ENCODE assay signal across 19 cellular contexts in the genomic region with DNA sequence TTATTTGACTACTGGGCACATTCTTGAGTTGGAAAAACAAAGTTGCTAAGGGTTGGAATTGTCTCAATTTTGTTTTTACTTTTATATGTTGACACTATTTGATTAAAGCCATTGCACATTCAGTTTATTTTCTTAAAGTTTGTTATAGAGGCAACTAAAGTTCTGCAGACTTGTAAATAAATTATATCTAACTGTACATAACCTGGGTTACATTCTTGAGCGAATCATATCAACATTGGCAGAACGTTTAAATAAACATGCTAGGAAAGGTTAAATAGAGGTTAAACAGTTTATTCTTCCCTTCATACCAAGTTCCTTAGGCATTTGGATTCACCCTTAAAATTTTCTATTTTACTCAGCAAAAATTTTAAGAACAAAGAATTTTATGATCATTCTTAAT.
DNase-seq lines count a peak whose midpoint lies in the region; ATAC-seq and TF ChIP-seq lines count a peak whose summit lies in the region.
"Had no signal": no experiment of that assay in that cellular context is flagged by ENCODE, and none has a peak within 500 bp of the region (broad histone marks: within the 10 kb centered on the region; RNA-seq: fewer than 3 reads in every experiment).

No MANE protein-coding gene starts in this region.

- CTCF ChIA-PET in naive thymus-derived CD4-positive, alpha-beta T cell (lab: Charles Lee), result no interaction called here

- H2AFZ ChIP-seq in smooth muscle cell (ENCODE audit: low read depth) (no peak overlapping the region), hepatocyte (no peak overlapping the region)

- no peaks in the 10 kb centered on the region for H3K9me2 ChIP-seq in hepatocyte (replicated peaks; ENCODE audit: insufficient read depth)

- no peaks in the 10 kb centered on the region for H3K9me3 ChIP-seq in smooth muscle cell (replicated peaks; ENCODE audit: low read depth)
- no peaks in the 10 kb centered on the region for H3K9me3 ChIP-seq in naive thymus-derived CD4-positive, alpha-beta T cell (ENCODE audit: control insufficient read depth in 2 of 3, low read length in 3 of 3)
- no peaks in the 10 kb centered on the region for H3K9me3 ChIP-seq in hepatocyte (ENCODE audit: low read depth)
- H3K9me3 ChIP-seq: Caco-2 had no signal

- no peak overlapping the region for H3K4me3 Mint-ChIP-seq in naive thymus-derived CD4-positive, alpha-beta T cell
- H3K4me3 Mint-ChIP-seq: B cell; CD4-positive, CD25-positive, alpha-beta regulatory T cell had no signal

- no peaks in the 10 kb centered on the region for H3F3A ChIP-seq in smooth muscle cell (ENCODE audit: low read depth)

- H3K79me2 ChIP-seq in smooth muscle cell (ENCODE audit: low read depth) (no peaks in the 10 kb centered on the region), hepatocyte (no peaks in the 10 kb centered on the region)

- H4K20me1 ChIP-seq in smooth muscle cell (ENCODE audit: low read depth) (no peaks in the 10 kb centered on the region), hepatocyte (ENCODE audit: insufficient read depth, poor library complexity, severe bottlenecking) (no peaks in the 10 kb centered on the region)

- H3K9ac ChIP-seq in smooth muscle cell (ENCODE audit: low read depth), result no peak overlapping the region

- 55% methylated on average over 2 of the region's 2 CpGs for WGBS in smooth muscle cell (ENCODE audit: low lambda C conversion rate)
- WGBS in hepatocyte (ENCODE audit: low lambda C conversion rate, missing lambda C conversion rate), result 9% methylated on average over 2 of the region's 2 CpGs

- no peaks in the 10 kb centered on the region for H3K36me3 ChIP-seq in smooth muscle cell (ENCODE audit: low read depth)
- no peaks in the 10 kb centered on the region for H3K36me3 ChIP-seq in naive thymus-derived CD4-positive, alpha-beta T cell (ENCODE audit: control insufficient read depth in 2 of 3, insufficient read depth in 3 of 3, low read length in 3 of 3)
- no peaks in the 10 kb centered on the region for H3K36me3 ChIP-seq in hepatocyte (replicated peaks; ENCODE audit: insufficient read depth, low read depth)

- H3K4me3 ChIP-seq in LNCaP clone FGC (ENCODE audit: low read depth, low read length) (no peak overlapping the region), fibroblast of the aortic adventitia (ENCODE audit: low read depth, low read length) (no peak overlapping the region), smooth muscle cell (no peak overlapping the region), hepatocyte (no peak overlapping the region)
- H3K4me3 ChIP-seq in naive thymus-derived CD4-positive, alpha-beta T cell (ENCODE audit: low read length), result no peak overlapping the region
- H3K4me3 ChIP-seq: GM12878, SK-N-MC had no signal

- no peaks in the 10 kb centered on the region for H3K36me3 Mint-ChIP-seq in naive thymus-derived CD4-positive, alpha-beta T cell

- POLR2A ChIA-PET in naive thymus-derived CD4-positive, alpha-beta T cell (lab: Charles Lee), result no interaction called here

- H3K27ac ChIP-seq in smooth muscle cell (ENCODE audit: low read depth) (no peak overlapping the region), hepatocyte (no peak overlapping the region)
- no peak overlapping the region for H3K27ac ChIP-seq in naive thymus-derived CD4-positive, alpha-beta T cell (ENCODE audit: low read depth, low read length)
- H3K27ac ChIP-seq: SK-N-MC had no signal

- H3K9me3 Mint-ChIP-seq in naive thymus-derived CD4-positive, alpha-beta T cell, result peaks cover 0 to 6% (median 0%) of the 10 kb centered on the region in 11 donors

- TF ChIP-seq CTCF in LNCaP clone FGC (IDR thresholded peaks at IDR 0.05; ENCODE audit: control insufficient read depth, extremely low read depth, insufficient read depth) (no peak), fibroblast of the aortic adventitia (IDR thresholded peaks at IDR 0.05; ENCODE audit: insufficient read depth, low read length) (no peak), smooth muscle cell (IDR thresholded peaks at IDR 0.05; ENCODE audit: borderline replicate concordance, insufficient read depth, poor library complexity, severe bottlenecking) (no peak), hepatocyte (IDR thresholded peaks at IDR 0.05; ENCODE audit: poor library complexity) (no peak)

- H3K4me1 ChIP-seq in smooth muscle cell (ENCODE audit: low read depth) (peaks cover 3% of the 10 kb centered on the region), hepatocyte (ENCODE audit: insufficient read depth) (no peaks in the 10 kb centered on the region)
- H3K4me1 ChIP-seq in naive thymus-derived CD4-positive, alpha-beta T cell (ENCODE audit: control insufficient read depth in 2 of 2, insufficient read depth in 2 of 2, low read length in 2 of 2), result no peaks in the 10 kb centered on the region
- H3K4me1 ChIP-seq: Caco-2 had no signal

- intact Hi-C loops in naive thymus-derived CD4-positive, alpha-beta T cell (cut with micrococcal nuclease), result no loop called here

- DNase-seq in Caki2 (ENCODE audit: low read depth), result peak; percentile 29
- DNase-seq in LNCaP clone FGC (ENCODE audit: low read depth), result peak; percentile 86
- peak; percentile 8 for DNase-seq in fibroblast of the aortic adventitia (ENCODE audit: low read depth)
- DNase-seq in smooth muscle cell (lab: John Stamatoyannopoulos, UW; ENCODE audit: unreplicated experiment), result no peak
- DNase-seq in naive thymus-derived CD4-positive, alpha-beta T cell, result no peak
- no peak for DNase-seq in hepatocyte (ENCODE audit: low spot score)
- DNase-seq: Caco-2; CD4-positive, CD25-positive, alpha-beta regulatory T cell; DMS153; GOT3; NCI-H1694 treated with DMSO at 0.1 percent for 48 hours; NCI-H510A; NCI-H774; OCI-M1; SHP77 had no signal

- no peak overlapping the region for H3K27ac Mint-ChIP-seq in naive thymus-derived CD4-positive, alpha-beta T cell
- H3K27ac Mint-ChIP-seq: B cell; CD4-positive, CD25-positive, alpha-beta regulatory T cell had no signal

- H3K4me2 ChIP-seq in smooth muscle cell (peak overlapping the region; percentile 33), hepatocyte (no peak overlapping the region)

- in situ Hi-C loops in Caki2 (cut with HindIII; ENCODE audit: low pct_unique_long_range_greater_than_20kb, low sequenced_read_pairs), result no loop called here

- H3K27me3 ChIP-seq in smooth muscle cell (ENCODE audit: low read depth), result no peaks in the 10 kb centered on the region
- H3K27me3 ChIP-seq in naive thymus-derived CD4-positive, alpha-beta T cell (ENCODE audit: control insufficient read depth in 2 of 2, insufficient read depth in 2 of 2, low read length in 2 of 2), result no peaks in the 10 kb centered on the region
- H3K27me3 ChIP-seq in hepatocyte, result no peaks in the 10 kb centered on the region

- peaks cover 0 to 39% (median 9%) of the 10 kb centered on the region in 5 donors for H3K27me3 Mint-ChIP-seq in naive thymus-derived CD4-positive, alpha-beta T cell
- H3K27me3 Mint-ChIP-seq: CD4-positive, CD25-positive, alpha-beta regulatory T cell had no signal

- ATAC-seq in naive thymus-derived CD4-positive, alpha-beta T cell, result no peak
- ATAC-seq in GM18909 (IDR thresholded peaks at IDR 0.05; ENCODE audit: poor library complexity, unreplicated experiment), result no peak
- ATAC-seq: GM12878 had no signal

- H3K4me1 Mint-ChIP-seq in naive thymus-derived CD4-positive, alpha-beta T cell, result no peaks in the 10 kb centered on the region
- H3K4me1 Mint-ChIP-seq: B cell; CD4-positive, CD25-positive, alpha-beta regulatory T cell had no signal

Comparison
In these comparisons a context has a peak if more than half of its experiments do, and no peak if none do; other contexts are left out.
1. DNase-seq: peak in Caki2 (single experiment), LNCaP clone FGC (single experiment) and fibroblast of the aortic adventitia (single experiment); none in smooth muscle cell (single experiment), naive thymus-derived CD4-positive, alpha-beta T cell (0 of 9) and hepatocyte (single experiment).